In genomic region chr12:118402251-118402650, GRCh38 we compare ENCODE assay signal across 12 cellular contexts. TPM values are rescaled to one million over a fixed set of nuclear protein-coding genes. Genes with fewer than 3 reads are reported as not detected.
DNase-seq lines count a peak whose midpoint lies in the region; TF ChIP-seq lines count a peak whose summit lies in the region.
"Had no signal": no experiment of that assay in that cellular context is flagged by ENCODE, and none has a peak within 500 bp of the region (broad histone marks: within the 10 kb centered on the region; RNA-seq: fewer than 3 reads in every experiment).

No MANE protein-coding gene starts in this region.

- CTCF ChIA-PET in BJ (lab: Yijun Ruan, JAX): interaction anchor here (1.6 to 4.3 kb wide), 3 partner anchors 12 to 1010 kb away, joined by 4 to 26 read pairs (median 4); no protein-coding TSS in a partner anchor

- no peaks in the 10 kb centered on the region for H3K27me3 ChIP-seq in BJ (ENCODE audit: control insufficient read depth, insufficient read depth, low read length)
- H3K27me3 ChIP-seq in HAP-1 (ENCODE audit: low read depth): no peaks in the 10 kb centered on the region
- H3K27me3 ChIP-seq: dorsolateral prefrontal cortex had no signal

- no peaks in the 10 kb centered on the region for H3K9me3 ChIP-seq in HAP-1

- H3K36me3 ChIP-seq in BJ (ENCODE audit: control insufficient read depth, insufficient read depth, low read length): peaks cover 7% of the 10 kb centered on the region
- peaks cover 43% of the 10 kb centered on the region for H3K36me3 ChIP-seq in HAP-1 (replicated peaks)

- in situ Hi-C loops in HAP-1 (cut with MboI; ENCODE audit: low sequenced_read_pairs): loop anchor here (25.0 kb wide), 1 partner anchor 1010 kb away; no protein-coding TSS in a partner anchor

- no peak for TF ChIP-seq CTCF in BJ (IDR thresholded peaks at IDR 0.05; ENCODE audit: insufficient read depth, low read depth, low read length)

- H3K4me1 ChIP-seq in HAP-1: no peaks in the 10 kb centered on the region

- POLR2A ChIA-PET in BJ (lab: Charles Lee): no interaction called here

- peak; percentile 64 for DNase-seq in BJ (ENCODE audit: low read depth)
- DNase-seq in NCI-H226: peak; percentile 52
- peak; percentile 76 for DNase-seq in dermis blood vessel endothelial cell
- DNase-seq in non-pigmented ciliary epithelial cell (ENCODE audit: low read depth): peak; percentile 80
- no peak for DNase-seq in NCI-H526 treated with DMSO at 0.1 percent for 48 hours (lab: John Stamatoyannopoulos, UW)
- no peak for DNase-seq in T-helper 9 cell
- DNase-seq in activated CD4-positive, alpha-beta T cell treated with anti-CD3 and anti-CD28 coated beads, Interleukin-2, amount 50 U/mL, for 48 hours: no peak
- no peak for DNase-seq in HAP-1 (ENCODE audit: low spot score in 2 of 2)
- DNase-seq: activated CD8-positive, alpha-beta T cell treated with anti-CD3 and anti-CD28 coated beads for 36 hours; OCI-M1; T-helper 1 cell had no signal

- H3K4me3 ChIP-seq in BJ (ENCODE audit: low read depth, low read length) (no peak overlapping the region), HAP-1 (no peak overlapping the region)
- H3K4me3 ChIP-seq: dorsolateral prefrontal cortex had no signal

RNA-seq across cellular contexts. Expression of gene SUDS3, which starts 25.9 kb away (rescaled TPM):
- polyA plus RNA-seq in BJ (2011; rRNA removed): 16.2 and 22.8 TPM in 2 replicates
- 15.2 and 16.0 TPM in 2 replicates for polyA minus RNA-seq in BJ (2011; rRNA and poly(A)+ RNA removed)
- total RNA-seq in dermis blood vessel endothelial cell: 32.3 and 33.0 TPM in 2 replicates

RNA-seq across cellular contexts. Expression of gene TAOK3, which starts 29.5 kb away (rescaled TPM):
- polyA plus RNA-seq in BJ (2011; rRNA removed): 18.3 and 23.5 TPM in 2 replicates
- polyA minus RNA-seq in BJ (2011; rRNA and poly(A)+ RNA removed): 26.4 and 32.4 TPM in 2 replicates
- 27.2 and 31.9 TPM in 2 replicates for total RNA-seq in dermis blood vessel endothelial cell

Comparison
In these comparisons a context has a peak if more than half of its experiments do, and no peak if none do; other contexts are left out.
1. DNase-seq: peak in BJ (single experiment), NCI-H226 (single experiment), dermis blood vessel endothelial cell (single experiment) and non-pigmented ciliary epithelial cell (single experiment); none in NCI-H526 treated with DMSO at 0.1 percent for 48 hours (single experiment), T-helper 9 cell (single experiment), activated CD4-positive, alpha-beta T cell treated with anti-CD3 and anti-CD28 coated beads, Interleukin-2, amount 50 U/mL, for 48 hours (0 of 2) and HAP-1 (0 of 2).